In the genomic region with DNA sequence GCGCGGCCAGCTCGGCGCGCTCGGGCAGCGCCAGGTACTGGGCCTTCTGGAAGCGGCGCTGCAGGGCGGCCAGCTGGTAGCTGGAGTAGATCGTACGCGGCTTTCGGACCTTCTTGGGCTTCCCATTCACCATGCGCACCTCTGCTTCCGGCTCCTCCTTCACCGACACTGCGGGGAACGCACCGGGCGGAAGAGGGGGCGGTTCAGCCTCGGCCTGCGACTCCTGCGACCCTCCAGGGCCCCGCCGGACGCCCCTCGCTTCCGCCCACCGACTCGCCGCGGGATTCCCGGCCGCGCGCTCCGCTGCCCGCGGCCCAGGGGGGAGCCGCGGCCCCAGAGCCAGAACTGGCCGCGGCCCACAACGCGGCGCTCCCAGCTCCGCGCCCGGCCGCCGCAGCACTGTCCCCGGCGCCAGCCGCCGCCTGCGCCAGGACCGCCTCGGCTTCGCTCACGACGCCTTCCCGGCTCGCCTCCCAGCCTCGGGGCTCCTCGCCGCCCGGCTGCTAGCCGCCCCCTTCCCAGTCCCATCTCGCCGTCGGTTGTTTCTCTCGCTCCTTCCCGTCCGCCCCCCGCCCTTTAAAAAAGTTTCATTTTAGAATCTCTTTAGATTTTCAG, we compare ENCODE assay signal across 1 cellular context.
A peak's percentile ranks its signal among the peaks of the same experiment; 100 is the strongest.
TF ChIP-seq lines count a peak whose summit lies in the region.

No MANE protein-coding gene starts in this region.

TF ChIP-seq in HepG2, 621 proteins besides CTCF, POLR2A, EP300 and RAD21 (continued from another document and continues in another):
- TF ChIP-seq, protein P1, sequence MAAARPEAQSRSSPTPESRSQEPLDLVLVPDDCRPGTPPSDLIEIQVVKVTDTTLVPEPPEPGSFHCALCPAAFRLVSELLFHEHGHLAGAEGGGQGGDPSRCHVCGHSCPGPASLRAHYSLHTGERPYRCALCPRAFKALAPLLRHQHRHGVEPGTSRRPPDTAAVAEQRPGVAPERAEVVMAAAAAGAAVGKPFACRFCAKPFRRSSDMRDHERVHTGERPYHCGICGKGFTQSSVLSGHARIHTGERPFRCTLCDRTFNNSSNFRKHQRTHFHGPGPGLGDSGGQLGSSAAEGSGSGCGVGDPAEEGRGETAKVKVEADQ (CRISPR knock-in tag; IDR thresholded peaks at IDR 0.05; ENCODE audit: borderline replicate concordance): peak; percentile 52; the same call in 1 of the 2 replicates
- TF ChIP-seq ZNF326 (CRISPR knock-in tag; IDR thresholded peaks at IDR 0.05; ENCODE audit: borderline replicate concordance) (no peak), ZBTB7B (CRISPR knock-in tag; IDR thresholded peaks at IDR 0.05) (peak; percentile 51; the same call in 1 of the 2 replicates), ERF (CRISPR knock-in tag; IDR thresholded peaks at IDR 0.05) (peak; percentile 31; the same call in 1 of the 2 replicates), TOPORS (CRISPR knock-in tag; IDR thresholded peaks at IDR 0.05) (0 out of 2 replicates have a peak, but pooled peaks have one; percentile 13), RBAK (CRISPR knock-in tag; IDR thresholded peaks at IDR 0.05) (no peak), PHF21A (CRISPR knock-in tag; IDR thresholded peaks at IDR 0.05) (no peak), XRCC5 (optimal IDR thresholded peaks at IDR 0.05; ENCODE audit: low read length) (no peak), KLF11 (CRISPR knock-in tag; IDR thresholded peaks at IDR 0.05) (no peak), JUNB (CRISPR knock-in tag; IDR thresholded peaks at IDR 0.05; ENCODE audit: borderline replicate concordance) (no peak), CBX2 (IDR thresholded peaks at IDR 0.05; ENCODE audit: low read depth, low read length) (no peak), CBX2 (CRISPR knock-in tag; IDR thresholded peaks at IDR 0.05; ENCODE audit: low read depth) (0 out of 2 replicates have a peak, but pooled peaks have one; percentile 42), MED8 (CRISPR knock-in tag; IDR thresholded peaks at IDR 0.05; ENCODE audit: insufficient replicate concordance) (no peak), ZFY (CRISPR knock-in tag; IDR thresholded peaks at IDR 0.05) (peak; percentile 23; the same call in 1 of the 2 replicates), MBD4 (IDR thresholded peaks at IDR 0.05; ENCODE audit: borderline replicate concordance, low read length) (no peak), TMF1 (CRISPR knock-in tag; IDR thresholded peaks at IDR 0.05; ENCODE audit: low read depth) (0 out of 2 replicates have a peak, but pooled peaks have one; percentile 41), ATAD3A (CRISPR knock-in tag; IDR thresholded peaks at IDR 0.05) (no peak), ZMAT3 (CRISPR knock-in tag; conservative IDR thresholded peaks at IDR 0.05) (no peak), SMYD3 (CRISPR knock-in tag; IDR thresholded peaks at IDR 0.05) (no peak), ZFX (CRISPR knock-in tag; IDR thresholded peaks at IDR 0.05; ENCODE audit: low read depth) (peak; percentile 60; the same call in 1 of the 2 replicates), ZNF136 (CRISPR knock-in tag; IDR thresholded peaks at IDR 0.05; ENCODE audit: low read depth) (no peak), BRD4 (CRISPR knock-in tag; IDR thresholded peaks at IDR 0.05) (peak; percentile 17; the same call in 1 of the 2 replicates), MEIS2 (CRISPR knock-in tag; IDR thresholded peaks at IDR 0.05) (0 out of 2 replicates have a peak, but pooled peaks have one; percentile 60), ZFP1 (CRISPR knock-in tag; IDR thresholded peaks at IDR 0.05) (no peak), CCDC6 (CRISPR knock-in tag; IDR thresholded peaks at IDR 0.05) (no peak), NPAS2 (CRISPR knock-in tag; IDR thresholded peaks at IDR 0.05; ENCODE audit: borderline replicate concordance) (no peak), ZNF547 (CRISPR knock-in tag; IDR thresholded peaks at IDR 0.05) (peak; percentile 36; the same call in 1 of the 2 replicates), GABPA (IDR thresholded peaks at IDR 0.05; ENCODE audit: low read depth, low read length) (no peak), GABPA (CRISPR knock-in tag; IDR thresholded peaks at IDR 0.05; ENCODE audit: low read depth) (0 out of 2 replicates have a peak, but pooled peaks have one; percentile 23), ZNF232 (CRISPR knock-in tag; IDR thresholded peaks at IDR 0.05; ENCODE audit: borderline replicate concordance) (no peak), FIP1L1 (IDR thresholded peaks at IDR 0.05; ENCODE audit: borderline replicate concordance, insufficient read depth, low read depth, low read length) (no peak), ARNTL (CRISPR knock-in tag; IDR thresholded peaks at IDR 0.05) (no peak), RXRA (CRISPR knock-in tag; IDR thresholded peaks at IDR 0.05) (0 out of 2 replicates have a peak, but pooled peaks have one; percentile 18), ZNF777 (CRISPR knock-in tag; IDR thresholded peaks at IDR 0.05) (peak; percentile 78; the same call in 1 of the 2 replicates)
- TF ChIP-seq, protein P2, sequence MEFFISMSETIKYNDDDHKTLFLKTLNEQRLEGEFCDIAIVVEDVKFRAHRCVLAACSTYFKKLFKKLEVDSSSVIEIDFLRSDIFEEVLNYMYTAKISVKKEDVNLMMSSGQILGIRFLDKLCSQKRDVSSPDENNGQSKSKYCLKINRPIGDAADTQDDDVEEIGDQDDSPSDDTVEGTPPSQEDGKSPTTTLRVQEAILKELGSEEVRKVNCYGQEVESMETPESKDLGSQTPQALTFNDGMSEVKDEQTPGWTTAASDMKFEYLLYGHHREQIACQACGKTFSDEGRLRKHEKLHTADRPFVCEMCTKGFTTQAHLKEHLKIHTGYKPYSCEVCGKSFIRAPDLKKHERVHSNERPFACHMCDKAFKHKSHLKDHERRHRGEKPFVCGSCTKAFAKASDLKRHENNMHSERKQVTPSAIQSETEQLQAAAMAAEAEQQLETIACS (CRISPR knock-in tag; IDR thresholded peaks at IDR 0.05): peak; percentile 38; the same call in 1 of the 2 replicates
- TF ChIP-seq, protein P3, sequence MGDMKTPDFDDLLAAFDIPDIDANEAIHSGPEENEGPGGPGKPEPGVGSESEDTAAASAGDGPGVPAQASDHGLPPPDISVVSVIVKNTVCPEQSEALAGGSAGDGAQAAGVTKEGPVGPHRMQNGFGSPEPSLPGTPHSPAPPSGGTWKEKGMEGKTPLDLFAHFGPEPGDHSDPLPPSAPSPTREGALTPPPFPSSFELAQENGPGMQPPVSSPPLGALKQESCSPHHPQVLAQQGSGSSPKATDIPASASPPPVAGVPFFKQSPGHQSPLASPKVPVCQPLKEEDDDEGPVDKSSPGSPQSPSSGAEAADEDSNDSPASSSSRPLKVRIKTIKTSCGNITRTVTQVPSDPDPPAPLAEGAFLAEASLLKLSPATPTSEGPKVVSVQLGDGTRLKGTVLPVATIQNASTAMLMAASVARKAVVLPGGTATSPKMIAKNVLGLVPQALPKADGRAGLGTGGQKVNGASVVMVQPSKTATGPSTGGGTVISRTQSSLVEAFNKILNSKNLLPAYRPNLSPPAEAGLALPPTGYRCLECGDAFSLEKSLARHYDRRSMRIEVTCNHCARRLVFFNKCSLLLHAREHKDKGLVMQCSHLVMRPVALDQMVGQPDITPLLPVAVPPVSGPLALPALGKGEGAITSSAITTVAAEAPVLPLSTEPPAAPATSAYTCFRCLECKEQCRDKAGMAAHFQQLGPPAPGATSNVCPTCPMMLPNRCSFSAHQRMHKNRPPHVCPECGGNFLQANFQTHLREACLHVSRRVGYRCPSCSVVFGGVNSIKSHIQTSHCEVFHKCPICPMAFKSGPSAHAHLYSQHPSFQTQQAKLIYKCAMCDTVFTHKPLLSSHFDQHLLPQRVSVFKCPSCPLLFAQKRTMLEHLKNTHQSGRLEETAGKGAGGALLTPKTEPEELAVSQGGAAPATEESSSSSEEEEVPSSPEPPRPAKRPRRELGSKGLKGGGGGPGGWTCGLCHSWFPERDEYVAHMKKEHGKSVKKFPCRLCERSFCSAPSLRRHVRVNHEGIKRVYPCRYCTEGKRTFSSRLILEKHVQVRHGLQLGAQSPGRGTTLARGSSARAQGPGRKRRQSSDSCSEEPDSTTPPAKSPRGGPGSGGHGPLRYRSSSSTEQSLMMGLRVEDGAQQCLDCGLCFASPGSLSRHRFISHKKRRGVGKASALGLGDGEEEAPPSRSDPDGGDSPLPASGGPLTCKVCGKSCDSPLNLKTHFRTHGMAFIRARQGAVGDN (CRISPR knock-in tag; IDR thresholded peaks at IDR 0.05): peak; percentile 65
- TF ChIP-seq, protein P4, sequence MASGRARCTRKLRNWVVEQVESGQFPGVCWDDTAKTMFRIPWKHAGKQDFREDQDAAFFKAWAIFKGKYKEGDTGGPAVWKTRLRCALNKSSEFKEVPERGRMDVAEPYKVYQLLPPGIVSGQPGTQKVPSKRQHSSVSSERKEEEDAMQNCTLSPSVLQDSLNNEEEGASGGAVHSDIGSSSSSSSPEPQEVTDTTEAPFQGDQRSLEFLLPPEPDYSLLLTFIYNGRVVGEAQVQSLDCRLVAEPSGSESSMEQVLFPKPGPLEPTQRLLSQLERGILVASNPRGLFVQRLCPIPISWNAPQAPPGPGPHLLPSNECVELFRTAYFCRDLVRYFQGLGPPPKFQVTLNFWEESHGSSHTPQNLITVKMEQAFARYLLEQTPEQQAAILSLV (CRISPR knock-in tag; IDR thresholded peaks at IDR 0.05; ENCODE audit: borderline replicate concordance): no peak
- TF ChIP-seq, protein P5, sequence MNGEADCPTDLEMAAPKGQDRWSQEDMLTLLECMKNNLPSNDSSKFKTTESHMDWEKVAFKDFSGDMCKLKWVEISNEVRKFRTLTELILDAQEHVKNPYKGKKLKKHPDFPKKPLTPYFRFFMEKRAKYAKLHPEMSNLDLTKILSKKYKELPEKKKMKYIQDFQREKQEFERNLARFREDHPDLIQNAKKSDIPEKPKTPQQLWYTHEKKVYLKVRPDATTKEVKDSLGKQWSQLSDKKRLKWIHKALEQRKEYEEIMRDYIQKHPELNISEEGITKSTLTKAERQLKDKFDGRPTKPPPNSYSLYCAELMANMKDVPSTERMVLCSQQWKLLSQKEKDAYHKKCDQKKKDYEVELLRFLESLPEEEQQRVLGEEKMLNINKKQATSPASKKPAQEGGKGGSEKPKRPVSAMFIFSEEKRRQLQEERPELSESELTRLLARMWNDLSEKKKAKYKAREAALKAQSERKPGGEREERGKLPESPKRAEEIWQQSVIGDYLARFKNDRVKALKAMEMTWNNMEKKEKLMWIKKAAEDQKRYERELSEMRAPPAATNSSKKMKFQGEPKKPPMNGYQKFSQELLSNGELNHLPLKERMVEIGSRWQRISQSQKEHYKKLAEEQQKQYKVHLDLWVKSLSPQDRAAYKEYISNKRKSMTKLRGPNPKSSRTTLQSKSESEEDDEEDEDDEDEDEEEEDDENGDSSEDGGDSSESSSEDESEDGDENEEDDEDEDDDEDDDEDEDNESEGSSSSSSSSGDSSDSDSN (CRISPR knock-in tag; IDR thresholded peaks at IDR 0.05): peak; percentile 70
- TF ChIP-seq, protein P6, sequence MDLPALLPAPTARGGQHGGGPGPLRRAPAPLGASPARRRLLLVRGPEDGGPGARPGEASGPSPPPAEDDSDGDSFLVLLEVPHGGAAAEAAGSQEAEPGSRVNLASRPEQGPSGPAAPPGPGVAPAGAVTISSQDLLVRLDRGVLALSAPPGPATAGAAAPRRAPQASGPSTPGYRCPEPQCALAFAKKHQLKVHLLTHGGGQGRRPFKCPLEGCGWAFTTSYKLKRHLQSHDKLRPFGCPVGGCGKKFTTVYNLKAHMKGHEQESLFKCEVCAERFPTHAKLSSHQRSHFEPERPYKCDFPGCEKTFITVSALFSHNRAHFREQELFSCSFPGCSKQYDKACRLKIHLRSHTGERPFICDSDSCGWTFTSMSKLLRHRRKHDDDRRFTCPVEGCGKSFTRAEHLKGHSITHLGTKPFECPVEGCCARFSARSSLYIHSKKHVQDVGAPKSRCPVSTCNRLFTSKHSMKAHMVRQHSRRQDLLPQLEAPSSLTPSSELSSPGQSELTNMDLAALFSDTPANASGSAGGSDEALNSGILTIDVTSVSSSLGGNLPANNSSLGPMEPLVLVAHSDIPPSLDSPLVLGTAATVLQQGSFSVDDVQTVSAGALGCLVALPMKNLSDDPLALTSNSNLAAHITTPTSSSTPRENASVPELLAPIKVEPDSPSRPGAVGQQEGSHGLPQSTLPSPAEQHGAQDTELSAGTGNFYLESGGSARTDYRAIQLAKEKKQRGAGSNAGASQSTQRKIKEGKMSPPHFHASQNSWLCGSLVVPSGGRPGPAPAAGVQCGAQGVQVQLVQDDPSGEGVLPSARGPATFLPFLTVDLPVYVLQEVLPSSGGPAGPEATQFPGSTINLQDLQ (CRISPR knock-in tag; IDR thresholded peaks at IDR 0.05): no peak
- TF ChIP-seq, protein P7, sequence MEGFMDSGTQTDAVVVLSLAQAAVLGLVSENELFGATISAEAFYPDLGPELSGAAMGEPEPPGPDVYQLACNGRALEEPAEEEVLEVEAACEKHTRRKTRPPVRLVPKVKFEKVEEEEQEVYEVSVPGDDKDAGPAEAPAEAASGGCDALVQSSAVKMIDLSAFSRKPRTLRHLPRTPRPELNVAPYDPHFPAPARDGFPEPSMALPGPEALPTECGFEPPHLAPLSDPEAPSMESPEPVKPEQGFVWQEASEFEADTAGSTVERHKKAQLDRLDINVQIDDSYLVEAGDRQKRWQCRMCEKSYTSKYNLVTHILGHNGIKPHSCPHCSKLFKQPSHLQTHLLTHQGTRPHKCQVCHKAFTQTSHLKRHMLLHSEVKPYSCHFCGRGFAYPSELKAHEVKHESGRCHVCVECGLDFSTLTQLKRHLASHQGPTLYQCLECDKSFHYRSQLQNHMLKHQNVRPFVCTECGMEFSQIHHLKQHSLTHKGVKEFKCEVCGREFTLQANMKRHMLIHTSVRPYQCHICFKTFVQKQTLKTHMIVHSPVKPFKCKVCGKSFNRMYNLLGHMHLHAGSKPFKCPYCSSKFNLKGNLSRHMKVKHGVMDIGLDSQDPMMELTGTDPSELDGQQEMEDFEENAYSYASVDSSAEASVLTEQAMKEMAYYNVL (CRISPR knock-in tag; IDR thresholded peaks at IDR 0.05; ENCODE audit: borderline replicate concordance): 0 out of 2 replicates have a peak, but pooled peaks have one; percentile 26
- TF ChIP-seq, protein P8, sequence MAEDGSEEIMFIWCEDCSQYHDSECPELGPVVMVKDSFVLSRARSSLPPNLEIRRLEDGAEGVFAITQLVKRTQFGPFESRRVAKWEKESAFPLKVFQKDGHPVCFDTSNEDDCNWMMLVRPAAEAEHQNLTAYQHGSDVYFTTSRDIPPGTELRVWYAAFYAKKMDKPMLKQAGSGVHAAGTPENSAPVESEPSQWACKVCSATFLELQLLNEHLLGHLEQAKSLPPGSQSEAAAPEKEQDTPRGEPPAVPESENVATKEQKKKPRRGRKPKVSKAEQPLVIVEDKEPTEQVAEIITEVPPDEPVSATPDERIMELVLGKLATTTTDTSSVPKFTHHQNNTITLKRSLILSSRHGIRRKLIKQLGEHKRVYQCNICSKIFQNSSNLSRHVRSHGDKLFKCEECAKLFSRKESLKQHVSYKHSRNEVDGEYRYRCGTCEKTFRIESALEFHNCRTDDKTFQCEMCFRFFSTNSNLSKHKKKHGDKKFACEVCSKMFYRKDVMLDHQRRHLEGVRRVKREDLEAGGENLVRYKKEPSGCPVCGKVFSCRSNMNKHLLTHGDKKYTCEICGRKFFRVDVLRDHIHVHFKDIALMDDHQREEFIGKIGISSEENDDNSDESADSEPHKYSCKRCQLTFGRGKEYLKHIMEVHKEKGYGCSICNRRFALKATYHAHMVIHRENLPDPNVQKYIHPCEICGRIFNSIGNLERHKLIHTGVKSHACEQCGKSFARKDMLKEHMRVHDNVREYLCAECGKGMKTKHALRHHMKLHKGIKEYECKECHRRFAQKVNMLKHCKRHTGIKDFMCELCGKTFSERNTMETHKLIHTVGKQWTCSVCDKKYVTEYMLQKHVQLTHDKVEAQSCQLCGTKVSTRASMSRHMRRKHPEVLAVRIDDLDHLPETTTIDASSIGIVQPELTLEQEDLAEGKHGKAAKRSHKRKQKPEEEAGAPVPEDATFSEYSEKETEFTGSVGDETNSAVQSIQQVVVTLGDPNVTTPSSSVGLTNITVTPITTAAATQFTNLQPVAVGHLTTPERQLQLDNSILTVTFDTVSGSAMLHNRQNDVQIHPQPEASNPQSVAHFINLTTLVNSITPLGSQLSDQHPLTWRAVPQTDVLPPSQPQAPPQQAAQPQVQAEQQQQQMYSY (CRISPR knock-in tag; IDR thresholded peaks at IDR 0.05): no peak
